In the genomic region with DNA sequence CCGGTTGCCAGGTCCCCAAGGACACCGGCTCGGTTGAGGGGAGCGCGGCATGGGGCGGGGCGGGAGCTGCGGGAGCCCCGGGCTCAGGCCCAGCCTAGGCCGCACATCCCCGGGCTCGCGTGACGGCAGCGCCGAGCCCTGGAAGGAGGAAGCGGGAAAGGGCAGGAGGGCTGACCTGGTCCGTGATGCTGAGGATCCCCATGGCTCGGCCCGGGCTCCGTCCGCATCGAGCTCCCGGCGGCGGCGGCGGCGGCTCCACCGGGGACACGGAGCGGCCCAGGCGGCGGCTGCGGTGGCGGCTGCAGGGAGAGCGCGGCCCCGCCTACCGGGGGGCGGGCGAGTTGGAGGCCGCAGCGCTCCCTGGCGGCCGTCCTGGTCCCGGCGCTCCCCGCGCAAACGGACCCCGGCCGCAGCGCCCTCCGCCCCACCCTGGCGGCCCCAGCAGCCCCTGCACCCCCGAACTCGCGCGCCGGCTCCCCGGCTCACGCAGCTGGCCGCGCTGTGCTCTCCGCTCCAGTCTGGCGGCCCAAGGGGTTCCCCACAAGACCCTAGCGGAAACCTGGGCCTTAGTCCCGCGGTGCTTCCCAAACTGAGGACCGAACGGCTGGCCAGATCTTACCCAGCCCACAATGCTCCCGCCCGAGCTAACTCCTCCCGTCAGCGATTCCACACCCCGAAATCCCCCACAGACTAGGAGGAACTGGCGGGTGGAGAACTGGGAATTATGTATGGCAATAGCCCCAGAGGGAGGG, we compare ENCODE assay signal across 8 cellular contexts. TPM values are rescaled to one million over a fixed set of nuclear protein-coding genes. Genes with fewer than 3 reads are reported as not detected.
DNase-seq lines count a peak whose midpoint lies in the region; ATAC-seq and TF ChIP-seq lines count a peak whose summit lies in the region.

Gene ANKRD52, minus strand, starts transcription at position 317 of the 752 bp plus-strand sequence. Its CDS starts 115 bp downstream, at position 202.

- ATAC-seq in CD4-positive, alpha-beta T cell (ENCODE audit: poor library complexity) = peak; percentile 94
- ATAC-seq in GM19328 (IDR thresholded peaks at IDR 0.05; ENCODE audit: unreplicated experiment) (peak; percentile 92), HG03469 (IDR thresholded peaks at IDR 0.05; ENCODE audit: unreplicated experiment) (peak; percentile 81), memory B cell (ENCODE audit: low read depth) (peak; percentile 94)

- peak; percentile 59 to 82 (median 72) for DNase-seq in CD4-positive, alpha-beta T cell
- peak; percentile 36 for DNase-seq in NCI-H748 treated with DMSO at 0.1 percent for 48 hours (lab: John Stamatoyannopoulos, UW)
- DNase-seq in activated CD8-positive, alpha-beta memory T cell treated with anti-CD3 and anti-CD28 coated beads for 1 hour (ENCODE audit: extremely low read depth in 1 of 2, low read depth in 1 of 2) = peak; percentile 29 to 76
- peak; percentile 66 to 70 (median 67) for DNase-seq in effector memory CD4-positive, alpha-beta T cell
- peak; percentile 83 to 89 for DNase-seq in memory B cell (ENCODE audit: low spot score in 2 of 2)
- peak; percentile 55 for DNase-seq in stimulated activated CD8-positive, alpha-beta memory T cell treated with anti-CD3 and anti-CD28 coated beads, Interleukin-12 subunit alpha, Interleukin-12 subunit beta, amount 100 ng/mL, for 1 hour (ENCODE audit: low read depth)

- peaks cover 17% of the 10 kb centered on the region for H3K36me3 ChIP-seq in effector memory CD4-positive, alpha-beta T cell (ENCODE audit: control insufficient read depth, insufficient read depth, low read length)

- no peaks in the 10 kb centered on the region for H3K9me3 Mint-ChIP-seq in CD4-positive, alpha-beta T cell
- H3K9me3 Mint-ChIP-seq in memory B cell = no peaks in the 10 kb centered on the region

- CTCF ChIA-PET in CD4-positive, alpha-beta T cell (lab: Charles Lee) = interaction anchor here (0.7 to 1.7 kb wide), 21 partner anchors 8 to 441 kb away, joined by 3 to 20 read pairs (median 4); partner anchors contain the start of genes COQ10A, CS, ESYT1 and ORMDL2

- no peaks in the 10 kb centered on the region for H3K9me3 ChIP-seq in CD4-positive, alpha-beta T cell (ENCODE audit: control insufficient read depth, low read length)
- no peaks in the 10 kb centered on the region for H3K9me3 ChIP-seq in effector memory CD4-positive, alpha-beta T cell (ENCODE audit: control insufficient read depth, low read length)

- H3K27me3 ChIP-seq in CD4-positive, alpha-beta T cell (ENCODE audit: control insufficient read depth, insufficient read depth, low read length) = no peaks in the 10 kb centered on the region
- H3K27me3 ChIP-seq in effector memory CD4-positive, alpha-beta T cell (replicated peaks; ENCODE audit: control insufficient read depth, insufficient read depth, low read length, poor library complexity, severe bottlenecking) = no peaks in the 10 kb centered on the region

- H3K36me3 Mint-ChIP-seq in CD4-positive, alpha-beta T cell (ENCODE audit: low read depth) = peaks cover 31% of the 10 kb centered on the region
- peaks cover 7% of the 10 kb centered on the region for H3K36me3 Mint-ChIP-seq in memory B cell

- peak within 1 kb of the TSS; percentile 83 for H3K4me3 ChIP-seq in effector memory CD4-positive, alpha-beta T cell (ENCODE audit: insufficient read depth, low read depth, low read length, poor library complexity, severe bottlenecking)

- H3K27ac ChIP-seq in CD4-positive, alpha-beta T cell (ENCODE audit: low read depth, low read length) = peak within 1 kb of the TSS; percentile 58
- H3K27ac ChIP-seq in effector memory CD4-positive, alpha-beta T cell (ENCODE audit: insufficient read depth, low read length, poor library complexity, severe bottlenecking) = peak within 1 kb of the TSS; percentile 71

- no peaks in the 10 kb centered on the region for H3K27me3 Mint-ChIP-seq in CD4-positive, alpha-beta T cell
- no peaks in the 10 kb centered on the region for H3K27me3 Mint-ChIP-seq in memory B cell

- POLR2A ChIA-PET in CD4-positive, alpha-beta T cell (lab: Charles Lee) = interaction anchor here (0.6 to 2.7 kb wide), 13 partner anchors 9 to 230 kb away, joined by 3 to 19 read pairs (median 4); partner anchors contain the start of genes CNPY2, COQ10A, GLS2 and PA2G4

- TF ChIP-seq CTCF in CD4-positive, alpha-beta T cell (IDR thresholded peaks at IDR 0.05) = peak; percentile 26

- H3K4me3 Mint-ChIP-seq in CD4-positive, alpha-beta T cell = peak within 1 kb of the TSS; percentile 98
- peak within 1 kb of the TSS; percentile 99 for H3K4me3 Mint-ChIP-seq in memory B cell

- intact Hi-C loops in CD4-positive, alpha-beta T cell (cut with DNase I, micrococcal nuclease) = loop anchor here (1.0 to 5.0 kb wide), 6 partner anchors 36 to 216 kb away; partner anchors contain the start of genes ZC3H10 (in 2 of the 2), NABP2 (in 1 of the 2), RNF41 (in 1 of the 2) and RPS26 (in 1 of the 2)

- peaks cover 19% of the 10 kb centered on the region for H3K4me1 ChIP-seq in effector memory CD4-positive, alpha-beta T cell (ENCODE audit: control insufficient read depth, insufficient read depth, low read length, poor library complexity, severe bottlenecking)

- peaks cover 20% of the 10 kb centered on the region for H3K4me1 Mint-ChIP-seq in CD4-positive, alpha-beta T cell (ENCODE audit: low read depth)
- H3K4me1 Mint-ChIP-seq in memory B cell = peaks cover 9% of the 10 kb centered on the region

- peak within 1 kb of the TSS; percentile 77 for H3K27ac Mint-ChIP-seq in CD4-positive, alpha-beta T cell
- H3K27ac Mint-ChIP-seq in memory B cell = peak within 1 kb of the TSS; percentile 91

RNA-seq across cellular contexts. Expression of gene ANKRD52, which starts in this region (rescaled TPM):
- 10 to 100 TPM; 23.9 to 30.8 TPM for total RNA-seq in CD4-positive, alpha-beta T cell

Comparison
In these comparisons a context has a peak if more than half of its experiments do, and no peak if none do; other contexts are left out.
1. Peak in every context shown above with its lines: DNase-seq, ATAC-seq, H3K4me3 ChIP-seq and H3K27ac ChIP-seq.
2. DNase-seq: peak in every context shown above with its lines; median percentile 86 in memory B cell; 72 in CD4-positive, alpha-beta T cell; 67 in effector memory CD4-positive, alpha-beta T cell; 55 in stimulated activated CD8-positive, alpha-beta memory T cell treated with anti-CD3 and anti-CD28 coated beads, Interleukin-12 subunit alpha, Interleukin-12 subunit beta, amount 100 ng/mL, for 1 hour; 52 in activated CD8-positive, alpha-beta memory T cell treated with anti-CD3 and anti-CD28 coated beads for 1 hour; 36 in NCI-H748 treated with DMSO at 0.1 percent for 48 hours.